In the genomic region with DNA sequence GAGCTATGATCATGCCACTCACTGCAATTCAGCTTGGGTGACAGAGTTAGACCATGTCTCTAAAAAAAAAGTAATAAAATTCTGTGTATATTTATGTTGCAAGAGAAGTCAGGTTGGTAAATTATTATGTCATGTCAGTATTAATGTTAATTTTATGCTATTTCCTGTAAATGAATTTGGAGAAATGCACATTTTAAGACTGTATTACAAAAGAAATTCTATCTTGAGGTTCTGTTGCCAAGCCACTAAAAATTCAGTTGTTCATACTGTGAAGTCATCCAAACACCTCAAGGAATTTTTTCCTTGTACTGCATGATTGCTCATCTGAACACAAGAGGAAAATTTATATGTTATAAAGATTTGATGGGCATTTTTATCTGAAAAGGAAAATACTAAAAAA, we compare ENCODE assay signal across 33 cellular contexts. TPM values are rescaled to one million over a fixed set of nuclear protein-coding genes. Genes with fewer than 3 reads are reported as not detected.
DNase-seq lines count a peak whose midpoint lies in the region; ATAC-seq and TF ChIP-seq lines count a peak whose summit lies in the region.
"Had no signal": no experiment of that assay in that cellular context is flagged by ENCODE, and none has a peak within 500 bp of the region (broad histone marks: within the 10 kb centered on the region; RNA-seq: fewer than 3 reads in every experiment).

No MANE protein-coding gene starts in this region.

- H3K4ac ChIP-seq in IMR-90 (ENCODE audit: low read depth, low read length): no peak overlapping the region

- H3K9me3 ChIP-seq in IMR-90 (ENCODE audit: control insufficient read depth, insufficient read depth, low read length): no peaks in the 10 kb centered on the region
- H3K9me3 ChIP-seq: adrenal gland, breast epithelium, lower lobe of right lung, MG63, neutrophil, right lobe of liver, thyroid gland, uterus had no signal

- H3K79me1 ChIP-seq in IMR-90 (ENCODE audit: low read depth in 1 of 2, low read length in 2 of 2): peaks cover 4 to 16% of the 10 kb centered on the region in 2 experiments; a peak in 1 of 4 replicates

- POLR2A ChIA-PET in BJ (lab: Charles Lee): no interaction called here
- POLR2A ChIA-PET in IMR-90 (lab: Charles Lee; ENCODE audit: unreplicated experiment): no interaction called here

- DNase-seq in BJ (ENCODE audit: low read depth) (peak; percentile 63), IMR-90 (peak; percentile 54), fibroblast of gingiva (ENCODE audit: low read depth) (peak; percentile 30), renal cortical epithelial cell (ENCODE audit: low read depth) (peak; percentile 76), NCI-H524 treated with DMSO at 0.1 percent for 48 hours (lab: John Stamatoyannopoulos, UW) (no peak)
- no peak for DNase-seq in activated naive CD8-positive, alpha-beta T cell treated with anti-CD3 and anti-CD28 coated beads, Interleukin-2, amount 50 U/mL, for 24 hours
- DNase-seq: activated CD4-positive, alpha-beta T cell treated with anti-CD3 and anti-CD28 coated beads, Interleukin-2, amount 50 U/mL, for 4 hours; activated CD8-positive, alpha-beta memory T cell treated with anti-CD3 and anti-CD28 coated beads, Interleukin-2, amount 10 ng/mL, durations not matched to agents 7 days and 5 days; activated T-cell treated with anti-CD3 and anti-CD28 coated beads, Interleukin-2, amount 50 U/mL, for 48 hours; adrenal gland; Calu3; DMS79; GF-D8; glutamatergic neuron; islet precursor cell; KG1; lower lobe of right lung; MG63; naive thymus-derived CD4-positive, alpha-beta T cell; NCI-H2029 treated with DMSO at 0.1 percent for 48 hours; NCI-H2227 treated with DMSO at 0.1 percent for 48 hours; NCI-H526 treated with DMSO at 0.1 percent for 48 hours; right lobe of liver; Right ventricle myocardium superior; stimulated activated CD8-positive, alpha-beta memory T cell treated with anti-CD3 and anti-CD28 coated beads, Interleukin-4, amount 100 ng/mL, for 48 hours; stimulated activated naive CD8-positive, alpha-beta T cell treated with anti-CD3 and anti-CD28 coated beads, Interleukin-15, amount 100 ng/mL, for 72 hours; T-helper 2 cell; thyroid gland; uterus had no signal

- BruUV-seq in IMR-90 (replicated peaks; lab: Mats Ljungman, UMichigan): no TSS peak

- no peak overlapping the region for H3K27ac ChIP-seq in IMR-90 (ENCODE audit: insufficient read depth, low read length)
- H3K27ac ChIP-seq: adrenal gland, breast epithelium, lower lobe of right lung, neutrophil, right lobe of liver, thyroid gland, uterus had no signal

- TF ChIP-seq RAD21 in IMR-90 (IDR thresholded peaks at IDR 0.05; ENCODE audit: low read length): no peak

- H3K9me1 ChIP-seq in IMR-90 (ENCODE audit: insufficient read depth, low read length): no peaks in the 10 kb centered on the region

- H3K4me3 ChIP-seq in BJ (ENCODE audit: low read depth, low read length): no peak overlapping the region
- no peak overlapping the region for H3K4me3 ChIP-seq in IMR-90 (ENCODE audit: insufficient read depth, low read depth, low read length)
- H3K4me3 ChIP-seq: adrenal gland, breast epithelium, lower lobe of right lung, MG63, right lobe of liver, thyroid gland, uterus had no signal

- CTCF ChIA-PET in BJ (lab: Yijun Ruan, JAX): no interaction called here
- CTCF ChIA-PET in IMR-90 (lab: Yijun Ruan, JAX): no interaction called here

- no peak overlapping the region for H3K4me3 Mint-ChIP-seq in activated naive CD8-positive, alpha-beta T cell treated with anti-CD3 and anti-CD28 coated beads, Interleukin-2, amount 50 U/mL, for 24 hours
- H3K4me3 Mint-ChIP-seq: activated CD8-positive, alpha-beta memory T cell treated with anti-CD3 and anti-CD28 coated beads, Interleukin-2, amount 10 ng/mL, durations not matched to agents 7 days and 5 days; naive thymus-derived CD4-positive, alpha-beta T cell; stimulated activated naive CD8-positive, alpha-beta T cell treated with anti-CD3 and anti-CD28 coated beads, Interleukin-15, amount 100 ng/mL, for 72 hours had no signal

- no peak overlapping the region for H3K18ac ChIP-seq in IMR-90 (ENCODE audit: low read depth, low read length)

- no peak overlapping the region for H2AK9ac ChIP-seq in IMR-90 (replicated peaks; ENCODE audit: low read depth, low read length, poor library complexity)

- peaks cover under 1% of the 10 kb centered on the region for H3K27me3 Mint-ChIP-seq in activated naive CD8-positive, alpha-beta T cell treated with anti-CD3 and anti-CD28 coated beads, Interleukin-2, amount 50 U/mL, for 24 hours
- H3K27me3 Mint-ChIP-seq: progenitor cell of endocrine pancreas had no signal

- H2BK5ac ChIP-seq in IMR-90 (ENCODE audit: low read depth, low read length, poor library complexity, severe bottlenecking): no peak overlapping the region

- no peak overlapping the region for H3K23ac ChIP-seq in IMR-90 (ENCODE audit: low read depth, low read length)

- H3K4me1 Mint-ChIP-seq in activated naive CD8-positive, alpha-beta T cell treated with anti-CD3 and anti-CD28 coated beads, Interleukin-2, amount 50 U/mL, for 24 hours: no peaks in the 10 kb centered on the region
- H3K4me1 Mint-ChIP-seq: activated CD8-positive, alpha-beta memory T cell treated with anti-CD3 and anti-CD28 coated beads, Interleukin-2, amount 10 ng/mL, durations not matched to agents 7 days and 5 days; naive thymus-derived CD4-positive, alpha-beta T cell; stimulated activated naive CD8-positive, alpha-beta T cell treated with anti-CD3 and anti-CD28 coated beads, Interleukin-15, amount 100 ng/mL, for 72 hours had no signal

- H4K20me1 ChIP-seq in IMR-90 (ENCODE audit: insufficient read depth, low read length): no peaks in the 10 kb centered on the region; the same call in 1 of the 2 replicates

- H3K36me3 ChIP-seq in BJ (ENCODE audit: control insufficient read depth, insufficient read depth, low read length): no peaks in the 10 kb centered on the region
- no peaks in the 10 kb centered on the region; the same call in 1 of the 2 replicates for H3K36me3 ChIP-seq in IMR-90 (ENCODE audit: control insufficient read depth, insufficient read depth, low read length)
- H3K36me3 ChIP-seq: adrenal gland, breast epithelium, lower lobe of right lung, MG63, neutrophil, right lobe of liver, thyroid gland, uterus had no signal

- H3K9ac ChIP-seq in IMR-90 (ENCODE audit: low read depth, low read length): no peak overlapping the region

- no peak overlapping the region for H4K5ac ChIP-seq in IMR-90 (ENCODE audit: low read depth, low read length)

- no peaks in the 10 kb centered on the region for H3K4me1 ChIP-seq in IMR-90 (ENCODE audit: control insufficient read depth, insufficient read depth, low read length)
- H3K4me1 ChIP-seq: adrenal gland, breast epithelium, lower lobe of right lung, right lobe of liver, thyroid gland, uterus had no signal

- no peak overlapping the region for H2BK120ac ChIP-seq in IMR-90 (ENCODE audit: low read depth, low read length)

- TF ChIP-seq POLR2A in IMR-90 (IDR thresholded peaks at IDR 0.05; ENCODE audit: low read depth, low read length): no peak

- no peak overlapping the region for H2BK20ac ChIP-seq in IMR-90 (ENCODE audit: low read depth, low read length)

- no peak for ATAC-seq in IMR-90 (ENCODE audit: low read depth)
- ATAC-seq in HG03460 (IDR thresholded peaks at IDR 0.05; ENCODE audit: unreplicated experiment): no peak
- no peak for ATAC-seq in activated naive CD8-positive, alpha-beta T cell treated with anti-CD3 and anti-CD28 coated beads, Interleukin-2, amount 50 U/mL, for 24 hours
- ATAC-seq: activated CD8-positive, alpha-beta memory T cell treated with anti-CD3 and anti-CD28 coated beads, Interleukin-2, amount 10 ng/mL, durations not matched to agents 7 days and 5 days; lower lobe of right lung; naive thymus-derived CD4-positive, alpha-beta T cell; right lobe of liver; stimulated activated naive CD8-positive, alpha-beta T cell treated with anti-CD3 and anti-CD28 coated beads, Interleukin-15, amount 100 ng/mL, for 72 hours had no signal

- no peak overlapping the region for H3K4me2 ChIP-seq in IMR-90 (ENCODE audit: low read depth, low read length)

- no peak overlapping the region for H4K8ac ChIP-seq in IMR-90 (ENCODE audit: low read depth in 2 of 2, low read length in 2 of 2)

- in situ Hi-C loops in IMR-90 (cut with MboI; ENCODE audit: low sequenced_read_pairs): no loop called here

- no peaks in the 10 kb centered on the region for H3K27me3 ChIP-seq in BJ (ENCODE audit: control insufficient read depth, insufficient read depth, low read length)
- no peaks in the 10 kb centered on the region for H3K27me3 ChIP-seq in IMR-90 (ENCODE audit: control insufficient read depth, insufficient read depth, low read length)
- H3K27me3 ChIP-seq: breast epithelium, MG63, neutrophil, right lobe of liver, thyroid gland, uterus had no signal

- H4K91ac ChIP-seq in IMR-90 (ENCODE audit: insufficient read depth, low read depth, low read length): no peak overlapping the region

- H3K36me3 Mint-ChIP-seq in activated naive CD8-positive, alpha-beta T cell treated with anti-CD3 and anti-CD28 coated beads, Interleukin-2, amount 50 U/mL, for 24 hours (ENCODE audit: low read depth): no peaks in the 10 kb centered on the region
- H3K36me3 Mint-ChIP-seq: activated CD8-positive, alpha-beta memory T cell treated with anti-CD3 and anti-CD28 coated beads, Interleukin-2, amount 10 ng/mL, durations not matched to agents 7 days and 5 days; naive thymus-derived CD4-positive, alpha-beta T cell had no signal

- no peak overlapping the region for H2AFZ ChIP-seq in IMR-90 (replicated peaks; ENCODE audit: low read length, poor library complexity)

- H2BK15ac ChIP-seq in IMR-90 (ENCODE audit: low read depth, low read length): no peak overlapping the region

- H2AK5ac ChIP-seq in IMR-90 (ENCODE audit: low read depth, low read length): no peak overlapping the region

- no peak overlapping the region for H3K27ac Mint-ChIP-seq in activated naive CD8-positive, alpha-beta T cell treated with anti-CD3 and anti-CD28 coated beads, Interleukin-2, amount 50 U/mL, for 24 hours
- H3K27ac Mint-ChIP-seq: activated CD8-positive, alpha-beta memory T cell treated with anti-CD3 and anti-CD28 coated beads, Interleukin-2, amount 10 ng/mL, durations not matched to agents 7 days and 5 days; naive thymus-derived CD4-positive, alpha-beta T cell; stimulated activated naive CD8-positive, alpha-beta T cell treated with anti-CD3 and anti-CD28 coated beads, Interleukin-15, amount 100 ng/mL, for 72 hours had no signal

- H3K9me3 Mint-ChIP-seq in activated naive CD8-positive, alpha-beta T cell treated with anti-CD3 and anti-CD28 coated beads, Interleukin-2, amount 50 U/mL, for 24 hours: no peaks in the 10 kb centered on the region
- H3K9me3 Mint-ChIP-seq: stimulated activated naive CD8-positive, alpha-beta T cell treated with anti-CD3 and anti-CD28 coated beads, Interleukin-15, amount 100 ng/mL, for 72 hours had no signal

- intact Hi-C loops in IMR-90 (cut with micrococcal nuclease): no loop called here

- H3K14ac ChIP-seq in IMR-90 (replicated peaks; ENCODE audit: low read depth, low read length): no peak overlapping the region

- H3K56ac ChIP-seq in IMR-90 (ENCODE audit: extremely low read depth, insufficient read depth, low read length): no peak overlapping the region

- TF ChIP-seq CTCF in BJ (IDR thresholded peaks at IDR 0.05; ENCODE audit: insufficient read depth, low read depth, low read length) (no peak), IMR-90 (conservative IDR thresholded peaks at IDR 0.05; ENCODE audit: low read depth, low read length) (no peak)

- dilution Hi-C loops in IMR-90 (cut with HindIII; ENCODE audit: low sequenced_read_pairs, unreplicated experiment): no loop called here

RNA-seq across cellular contexts. Expression of gene HMGA2, which starts 23.4 kb away (rescaled TPM):
- 10.1 and 19.9 TPM in 2 replicates for polyA plus RNA-seq in BJ (2011; rRNA removed)
- polyA minus RNA-seq in BJ (2011; rRNA and poly(A)+ RNA removed): 22.5 and 23.2 TPM in 2 replicates
- total RNA-seq in IMR-90 (2012; rRNA removed): 72.4 and 130 TPM in 2 replicates
- polyA plus RNA-seq in IMR-90 (2012; rRNA removed): 108 and 119 TPM in 2 replicates
- 84.5 and 106 TPM in 2 replicates for polyA plus RNA-seq in IMR-90 (2012; cell fraction: cytosol; rRNA removed)
- polyA plus RNA-seq in IMR-90 (2012; cell fraction: nucleus; rRNA removed; ENCODE audit: low replicate concordance): 141 and 145 TPM in 2 replicates
- total RNA-seq in renal cortical epithelial cell: 18.3 and 32.1 TPM in 2 replicates
- total RNA-seq: activated CD8-positive, alpha-beta memory T cell treated with anti-CD3 and anti-CD28 coated beads, Interleukin-2, amount 10 ng/mL, durations not matched to agents 7 days and 5 days; lower lobe of right lung; Right ventricle myocardium superior had no signal
- polyA plus RNA-seq: naive thymus-derived CD4-positive, alpha-beta T cell had no signal

Comparison
In these comparisons a context has a peak if more than half of its experiments do, and no peak if none do; other contexts are left out.
1. DNase-seq: peak in BJ (single experiment), IMR-90 (single experiment), fibroblast of gingiva (single experiment) and renal cortical epithelial cell (single experiment); none in NCI-H524 treated with DMSO at 0.1 percent for 48 hours (single experiment) and activated naive CD8-positive, alpha-beta T cell treated with anti-CD3 and anti-CD28 coated beads, Interleukin-2, amount 50 U/mL, for 24 hours (single experiment).